21 cellular contexts compared by ENCODE assay signal in genomic region chr5:106956901-106957300, GRCh38.
"Had no signal": no experiment of that assay in that cellular context is flagged by ENCODE, and none has a peak within 500 bp of the region (broad histone marks: within the 10 kb centered on the region; RNA-seq: fewer than 3 reads in every experiment).

No MANE protein-coding gene starts in this region.

- H3K4me3 ChIP-seq: esophagus squamous epithelium, heart right ventricle, spleen, suprapubic skin, tibial artery, upper lobe of right lung had no signal

- DNase-seq: activated CD4-positive, alpha-beta T cell treated with anti-CD3 and anti-CD28 coated beads for 48 hours; activated CD4-positive, alpha-beta T cell treated with anti-CD3 and anti-CD28 coated beads, Interleukin-2, amount 50 U/mL, for 48 hours; activated CD8-positive, alpha-beta memory T cell treated with anti-CD3 and anti-CD28 coated beads for 24 hours; activated effector memory CD4-positive, alpha-beta T cell treated with Interleukin-2 at 50 U/mL for 16 hours; activated naive CD4-positive, alpha-beta T cell treated with Interleukin-2 at 50 U/mL for 16 hours; anterior cingulate cortex; dermis blood vessel endothelial cell; effector CD4-positive, alpha-beta T cell; esophagus squamous epithelium; foreskin melanocyte; heart right ventricle; midbrain; posterior cingulate gyrus; right cardiac atrium; spleen; stimulated activated naive CD4-positive, alpha-beta T cell; tibial artery; upper lobe of right lung had no signal

- H3K4me1 ChIP-seq: esophagus squamous epithelium, heart right ventricle, spleen, suprapubic skin, tibial artery, upper lobe of right lung had no signal

- H3K27me3 ChIP-seq: esophagus squamous epithelium, heart right ventricle, spleen, suprapubic skin, tibial artery, upper lobe of right lung had no signal

- ATAC-seq: activated CD4-positive, CD25-positive, alpha-beta regulatory T cell treated with anti-CD3 and anti-CD28 coated beads, Interleukin-2, amount 50 U/mL, for 24 hours; heart right ventricle; right cardiac atrium; upper lobe of right lung had no signal

- H3K27ac ChIP-seq: esophagus squamous epithelium, heart right ventricle, spleen, suprapubic skin, tibial artery, upper lobe of right lung, VCaP had no signal

- H3K9me3 ChIP-seq: esophagus squamous epithelium, spleen, suprapubic skin, tibial artery, upper lobe of right lung had no signal

- H3K36me3 ChIP-seq: esophagus squamous epithelium, heart right ventricle, spleen, suprapubic skin, tibial artery, upper lobe of right lung had no signal
